In the genomic region with DNA sequence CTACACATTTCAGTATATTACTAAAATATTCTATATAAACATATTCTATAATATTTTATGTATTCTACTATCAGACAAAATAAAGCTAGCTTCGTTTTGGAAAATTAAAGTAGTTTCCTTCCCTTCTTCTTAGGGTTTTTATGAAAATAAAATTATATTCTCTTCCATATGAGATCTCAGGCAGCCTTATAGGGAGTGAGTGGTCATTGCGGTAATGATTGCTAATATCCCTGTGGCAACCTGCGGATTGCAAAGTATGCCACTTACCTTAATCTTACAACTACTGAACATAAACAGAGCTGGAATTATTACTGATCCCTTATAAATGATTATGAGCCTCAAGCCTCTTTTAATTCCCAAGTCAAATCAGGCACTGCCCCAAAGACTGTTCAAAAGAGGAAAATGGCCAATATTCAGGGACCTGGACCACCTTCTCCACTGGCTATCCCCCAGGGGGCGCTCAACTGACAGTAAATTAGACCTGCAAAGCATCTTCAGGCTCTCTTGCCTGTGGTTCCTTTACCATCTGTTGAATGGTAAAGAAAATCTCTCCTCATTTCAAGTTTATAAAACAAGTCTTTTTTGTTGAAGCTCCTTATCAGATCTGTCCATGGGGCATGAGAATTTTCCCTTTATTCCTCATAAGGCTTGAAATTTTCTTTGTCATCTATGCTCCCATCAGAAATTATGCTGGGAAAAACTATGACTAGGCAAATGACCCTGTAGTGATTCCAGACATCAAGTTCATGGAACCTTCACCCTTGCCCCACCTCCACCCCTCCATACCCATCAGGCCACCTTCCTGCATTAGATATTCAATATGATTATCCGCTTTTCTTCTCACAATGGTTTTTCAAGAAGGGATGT, we compare ENCODE assay signal across 8 cellular contexts.
DNase-seq lines count a peak whose midpoint lies in the region; ATAC-seq and TF ChIP-seq lines count a peak whose summit lies in the region.

No MANE protein-coding gene starts in this region.

- CTCF ChIA-PET in A673 (lab: Charles Lee), result no interaction called here
- CTCF ChIA-PET in activated CD4-positive, alpha-beta memory T cell treated with anti-CD3 and anti-CD28 coated beads for 36 hours (lab: Charles Lee), result interaction anchor here (0.6 to 3.8 kb wide), 29 partner anchors 13 to 434 kb away, joined by 3 to 14 read pairs (median 4); no protein-coding TSS in a partner anchor

- H2BK15ac ChIP-seq in mesendoderm (replicated peaks; ENCODE audit: low read depth), result no peak overlapping the region

- peak; percentile 87 for TF ChIP-seq CTCF in A673 (conservative IDR thresholded peaks at IDR 0.05; ENCODE audit: low read depth, low read length)

- POLR2A ChIA-PET in A673 (lab: Charles Lee; ENCODE audit: low non-redundant PET), result no interaction called here
- POLR2A ChIA-PET in activated CD4-positive, alpha-beta memory T cell treated with anti-CD3 and anti-CD28 coated beads for 36 hours (lab: Charles Lee), result no interaction called here

- no peak overlapping the region for H3K4me3 Mint-ChIP-seq in activated CD4-positive, alpha-beta memory T cell treated with anti-CD3 and anti-CD28 coated beads for 36 hours

- H3K36me3 ChIP-seq in A673 (ENCODE audit: insufficient read depth, low read length, poor library complexity, severe bottlenecking) (no peaks in the 10 kb centered on the region), mesendoderm (ENCODE audit: control insufficient read depth, insufficient read depth, low read length) (no peaks in the 10 kb centered on the region)

- H3K18ac ChIP-seq in mesendoderm (ENCODE audit: low read length), result no peak overlapping the region

- no peaks in the 10 kb centered on the region for H3K9me3 ChIP-seq in A673 (ENCODE audit: low read depth, low read length, poor library complexity, severe bottlenecking)

- H3K27ac ChIP-seq in A673 (ENCODE audit: low read depth, low read length, poor library complexity, severe bottlenecking) (no peak overlapping the region), mesendoderm (ENCODE audit: low read depth, low read length) (no peak overlapping the region)

- no peak overlapping the region for H3K4me3 ChIP-seq in A673 (ENCODE audit: low read depth, low read length, poor library complexity, severe bottlenecking)
- no peak overlapping the region for H3K4me3 ChIP-seq in mesendoderm (ENCODE audit: low read length)

- no peaks in the 10 kb centered on the region for H3K9me3 Mint-ChIP-seq in activated CD4-positive, alpha-beta memory T cell treated with anti-CD3 and anti-CD28 coated beads for 36 hours

- peak; percentile 71 for DNase-seq in A673 (ENCODE audit: low spot score)
- DNase-seq in NCI-H526 (lab: John Stamatoyannopoulos, UW), result peak; percentile 41 to 69
- DNase-seq in activated CD4-positive, alpha-beta memory T cell treated with anti-CD3 and anti-CD28 coated beads for 36 hours, result peak; percentile 84
- DNase-seq in effector CD8-positive, alpha-beta T cell (lab: John Stamatoyannopoulos, UW), result peak; percentile 70
- DNase-seq in mesendoderm, result peak; percentile 72
- peak; percentile 70 for DNase-seq in stimulated activated CD8-positive, alpha-beta memory T cell treated with anti-CD3 and anti-CD28 coated beads, Interleukin-4, amount 100 ng/mL, for 24 hours (ENCODE audit: low read depth)

- H3K23ac ChIP-seq in mesendoderm (ENCODE audit: low read length), result no peak overlapping the region

- WGBS in mesendoderm (ENCODE audit: extremely low coverage, insufficient coverage, low lambda C conversion rate), result no CpG with 5 or more reads among the region's 5 CpGs

- intact Hi-C loops in A673 (cut with micrococcal nuclease; ENCODE audit: unreplicated experiment), result loop anchor here (1.0 to 10.0 kb wide), 6 partner anchors 110 to 423 kb away; no protein-coding TSS in a partner anchor
- intact Hi-C loops in activated CD4-positive, alpha-beta memory T cell treated with anti-CD3 and anti-CD28 coated beads for 36 hours (cut with micrococcal nuclease), result loop anchor here (1.0 to 2.0 kb wide), 3 partner anchors 165 to 420 kb away; no protein-coding TSS in a partner anchor

- H3K79me2 ChIP-seq in mesendoderm (ENCODE audit: control insufficient read depth, insufficient read depth, low read length), result no peaks in the 10 kb centered on the region

- no peak overlapping the region for H4K8ac ChIP-seq in mesendoderm (ENCODE audit: low read depth, low read length)

- ATAC-seq in GM18508 (IDR thresholded peaks at IDR 0.05; ENCODE audit: insufficient read depth, unreplicated experiment), result peak; percentile 55
- ATAC-seq in HG03066 (IDR thresholded peaks at IDR 0.05; ENCODE audit: low read depth, unreplicated experiment), result peak; percentile 81

- H3K4ac ChIP-seq in mesendoderm (ENCODE audit: low read depth, low read length), result no peak overlapping the region

- no peak overlapping the region for H3K4me2 ChIP-seq in mesendoderm (ENCODE audit: low read length)

- no peak overlapping the region for H3K9ac ChIP-seq in mesendoderm (ENCODE audit: low read length)

- no peak overlapping the region for H3K27ac Mint-ChIP-seq in activated CD4-positive, alpha-beta memory T cell treated with anti-CD3 and anti-CD28 coated beads for 36 hours

- H3K27me3 Mint-ChIP-seq in activated CD4-positive, alpha-beta memory T cell treated with anti-CD3 and anti-CD28 coated beads for 36 hours, result no peaks in the 10 kb centered on the region

- H3K36me3 Mint-ChIP-seq in activated CD4-positive, alpha-beta memory T cell treated with anti-CD3 and anti-CD28 coated beads for 36 hours, result no peaks in the 10 kb centered on the region

- no TSS peak for BruUV-seq in A673 (replicated peaks; lab: Mats Ljungman, UMichigan)

- no peaks in the 10 kb centered on the region for H3K79me1 ChIP-seq in mesendoderm (ENCODE audit: low read length)

- H3K4me1 ChIP-seq in A673 (ENCODE audit: insufficient read depth, low read length, poor library complexity, severe bottlenecking), result no peaks in the 10 kb centered on the region
- no peaks in the 10 kb centered on the region for H3K4me1 ChIP-seq in mesendoderm (ENCODE audit: control insufficient read depth, low read depth, low read length)

- no peaks in the 10 kb centered on the region for H3K4me1 Mint-ChIP-seq in activated CD4-positive, alpha-beta memory T cell treated with anti-CD3 and anti-CD28 coated beads for 36 hours (ENCODE audit: low read depth)

- no peak overlapping the region for H2BK120ac ChIP-seq in mesendoderm (ENCODE audit: low read depth, low read length)

- no peak overlapping the region for H4K5ac ChIP-seq in mesendoderm (ENCODE audit: low read length)

- no peak overlapping the region for H3K56ac ChIP-seq in mesendoderm (ENCODE audit: low read length)

- H3K27me3 ChIP-seq in A673 (replicated peaks; ENCODE audit: insufficient read depth, low read depth, low read length, poor library complexity) (no peaks in the 10 kb centered on the region), mesendoderm (ENCODE audit: insufficient read depth, low read length, poor library complexity) (no peaks in the 10 kb centered on the region)

- H2BK5ac ChIP-seq in mesendoderm (ENCODE audit: low read length), result no peak overlapping the region

- H2AK5ac ChIP-seq in mesendoderm (ENCODE audit: low read length), result no peak overlapping the region
